8 cellular contexts compared by ENCODE assay signal in genomic region chr22:37801946-37802309, GRCh38.
DNase-seq lines count a peak whose midpoint lies in the region; ATAC-seq and TF ChIP-seq lines count a peak whose summit lies in the region.

No MANE protein-coding gene starts in this region.

- no peak for DNase-seq in activated naive CD4-positive, alpha-beta T cell (lab: John Stamatoyannopoulos, UW)
- DNase-seq in WERI-Rb-1: peak; percentile 69
- DNase-seq in stimulated activated naive CD8-positive, alpha-beta T cell treated with anti-CD3 and anti-CD28 coated beads, Interleukin-15, amount 100 ng/mL, for 72 hours: no peak
- DNase-seq in GM20000 (ENCODE audit: low spot score): no peak
- no peak for DNase-seq in CD1c-positive myeloid dendritic cell (ENCODE audit: extremely low spot score)
- DNase-seq in activated CD4-positive, alpha-beta T cell treated with anti-CD3 and anti-CD28 coated beads for 1 hour: no peak

- TF ChIP-seq CTCF in WERI-Rb-1 (IDR thresholded peaks at IDR 0.05; ENCODE audit: low read depth, low read length): no peak
- no peak for TF ChIP-seq CTCF in GM20000 (IDR thresholded peaks at IDR 0.05; ENCODE audit: extremely low read depth, missing control alignments)

- H3K4me1 Mint-ChIP-seq in activated naive CD4-positive, alpha-beta T cell treated with anti-CD3 and anti-CD28 coated beads, Interleukin-2, amount 50 U/mL, for 24 hours: peaks cover 19% of the 10 kb centered on the region
- peaks cover 39% of the 10 kb centered on the region for H3K4me1 Mint-ChIP-seq in stimulated activated naive CD8-positive, alpha-beta T cell treated with anti-CD3 and anti-CD28 coated beads, Interleukin-15, amount 100 ng/mL, for 72 hours

- H3K4me3 Mint-ChIP-seq in activated naive CD4-positive, alpha-beta T cell treated with anti-CD3 and anti-CD28 coated beads, Interleukin-2, amount 50 U/mL, for 24 hours: peak overlapping the region; percentile 82
- H3K4me3 Mint-ChIP-seq in stimulated activated naive CD8-positive, alpha-beta T cell treated with anti-CD3 and anti-CD28 coated beads, Interleukin-15, amount 100 ng/mL, for 72 hours: peak overlapping the region; percentile 76 to 79

- H3K27me3 ChIP-seq in WERI-Rb-1 (ENCODE audit: insufficient read depth, low read depth, severe bottlenecking): no peaks in the 10 kb centered on the region

- H3K9me3 Mint-ChIP-seq in activated naive CD4-positive, alpha-beta T cell treated with anti-CD3 and anti-CD28 coated beads, Interleukin-2, amount 50 U/mL, for 24 hours: no peaks in the 10 kb centered on the region
- no peaks in the 10 kb centered on the region for H3K9me3 Mint-ChIP-seq in stimulated activated naive CD8-positive, alpha-beta T cell treated with anti-CD3 and anti-CD28 coated beads, Interleukin-15, amount 100 ng/mL, for 72 hours

- no peak for ATAC-seq in stimulated activated naive CD8-positive, alpha-beta T cell treated with anti-CD3 and anti-CD28 coated beads, Interleukin-15, amount 100 ng/mL, for 72 hours

- H3K9me3 ChIP-seq in WERI-Rb-1 (ENCODE audit: severe bottlenecking): no peaks in the 10 kb centered on the region

- H3K27me3 Mint-ChIP-seq in activated naive CD4-positive, alpha-beta T cell treated with anti-CD3 and anti-CD28 coated beads, Interleukin-2, amount 50 U/mL, for 24 hours: peaks cover 15% of the 10 kb centered on the region
- peaks cover 47% of the 10 kb centered on the region for H3K27me3 Mint-ChIP-seq in stimulated activated naive CD8-positive, alpha-beta T cell treated with anti-CD3 and anti-CD28 coated beads, Interleukin-15, amount 100 ng/mL, for 72 hours

- H3K27ac ChIP-seq in WERI-Rb-1: peak overlapping the region; percentile 53

- no peak overlapping the region for H3K27ac Mint-ChIP-seq in activated naive CD4-positive, alpha-beta T cell treated with anti-CD3 and anti-CD28 coated beads, Interleukin-2, amount 50 U/mL, for 24 hours
- no peak overlapping the region for H3K27ac Mint-ChIP-seq in stimulated activated naive CD8-positive, alpha-beta T cell treated with anti-CD3 and anti-CD28 coated beads, Interleukin-15, amount 100 ng/mL, for 72 hours

- no peaks in the 10 kb centered on the region for H3K36me3 Mint-ChIP-seq in activated naive CD4-positive, alpha-beta T cell treated with anti-CD3 and anti-CD28 coated beads, Interleukin-2, amount 50 U/mL, for 24 hours

- peak overlapping the region; percentile 79 for H3K4me3 ChIP-seq in WERI-Rb-1 (ENCODE audit: low read depth, low read length)
- peak overlapping the region; percentile 63 for H3K4me3 ChIP-seq in iPS-11a (ENCODE audit: low read depth, low read length)

- no peaks in the 10 kb centered on the region for H3K36me3 ChIP-seq in WERI-Rb-1
